Comparison of ENCODE assay signal across 22 cellular contexts in genomic region chr22:30918761-30919160, GRCh38. TPM values are rescaled to one million over a fixed set of nuclear protein-coding genes. Genes with fewer than 3 reads are reported as not detected.
DNase-seq lines count a peak whose midpoint lies in the region; ATAC-seq and TF ChIP-seq lines count a peak whose summit lies in the region.
"Had no signal": no experiment of that assay in that cellular context is flagged by ENCODE, and none has a peak within 500 bp of the region (broad histone marks: within the 10 kb centered on the region; RNA-seq: fewer than 3 reads in every experiment).

No MANE protein-coding gene starts in this region.

- no peak overlapping the region for H3K27ac ChIP-seq in esophagus muscularis mucosa (replicated peaks in 1 of 4)
- no peak overlapping the region for H3K27ac ChIP-seq in sigmoid colon
- H3K27ac ChIP-seq: 22Rv1; BLaER1 treated with 17β-estradiol and CSF1 and Interleukin-3, amounts not matched to agents 10 nM and 100 nM; C4-2B had no signal

- H3K4me1 ChIP-seq in esophagus muscularis mucosa (peaks cover 8 to 18% (median 15%) of the 10 kb centered on the region in 4 donors), sigmoid colon (peaks cover 0 to 15% (median 11%) of the 10 kb centered on the region in 4 donors)
- H3K4me1 ChIP-seq: BLaER1 treated with 17β-estradiol and CSF1 and Interleukin-3, amounts not matched to agents 10 nM and 100 nM; Caco-2 had no signal

- H3K4me3 Mint-ChIP-seq in neural crest cell, result no peak overlapping the region
- H3K4me3 Mint-ChIP-seq: B cell; CD4-positive, alpha-beta T cell; CD8-positive, alpha-beta T cell had no signal

- no peak for ATAC-seq in HG03280 (IDR thresholded peaks at IDR 0.05; ENCODE audit: unreplicated experiment)
- ATAC-seq: A549; CD8-positive, alpha-beta T cell; GM12878 had no signal

- H3K9me3 ChIP-seq in esophagus muscularis mucosa (peaks cover 0 to 14% (median 9%) of the 10 kb centered on the region in 4 donors), sigmoid colon (peaks cover 0 to 9% (median 0%) of the 10 kb centered on the region in 4 donors)

- H3K27me3 Mint-ChIP-seq in neural crest cell (ENCODE audit: low read depth), result no peaks in the 10 kb centered on the region
- H3K27me3 Mint-ChIP-seq: CD4-positive, alpha-beta T cell had no signal

- no peak for TF ChIP-seq EP300 in esophagus muscularis mucosa (IDR thresholded peaks at IDR 0.05)
- no peak for TF ChIP-seq EP300 in sigmoid colon (IDR thresholded peaks at IDR 0.05)

- H3K36me3 ChIP-seq in esophagus muscularis mucosa (peaks cover 0 to 6% (median 0%) of the 10 kb centered on the region in 4 donors), sigmoid colon (no peaks in the 10 kb centered on the region)

- H3K4me1 Mint-ChIP-seq in neural crest cell, result peaks cover 9% of the 10 kb centered on the region

- TF ChIP-seq POLR2A in esophagus muscularis mucosa (IDR thresholded peaks at IDR 0.05; ENCODE audit: low read depth) (no peak), sigmoid colon (IDR thresholded peaks at IDR 0.05) (no peak)

- H3K36me3 Mint-ChIP-seq in neural crest cell (ENCODE audit: low read depth), result no peaks in the 10 kb centered on the region

- H3K4me3 ChIP-seq in esophagus muscularis mucosa (no peak overlapping the region), sigmoid colon (no peak overlapping the region)
- H3K4me3 ChIP-seq: A549; BLaER1 treated with 17β-estradiol and CSF1 and Interleukin-3, amounts not matched to agents 10 nM and 100 nM; GM12878 had no signal

- no peak for TF ChIP-seq CTCF in esophagus muscularis mucosa (IDR thresholded peaks at IDR 0.05)
- TF ChIP-seq CTCF in neural crest cell (conservative IDR thresholded peaks at IDR 0.05), result no peak
- no peak for TF ChIP-seq CTCF in sigmoid colon (IDR thresholded peaks at IDR 0.05)

- H3K9me3 Mint-ChIP-seq in neural crest cell, result no peaks in the 10 kb centered on the region
- H3K9me3 Mint-ChIP-seq: CD4-positive, alpha-beta T cell had no signal

- H3K27ac Mint-ChIP-seq in neural crest cell (ENCODE audit: unreplicated experiment), result peak overlapping the region; percentile 27
- H3K27ac Mint-ChIP-seq: B cell; CD4-positive, alpha-beta T cell; CD8-positive, alpha-beta T cell had no signal

- peak; percentile 28 for DNase-seq in activated CD8-positive, alpha-beta memory T cell treated with anti-CD3 and anti-CD28 coated beads for 24 hours
- no peak for DNase-seq in activated CD8-positive, alpha-beta memory T cell treated with anti-CD3 and anti-CD28 coated beads, Interleukin-2, amount 50 U/mL, for 48 hours
- DNase-seq in esophagus muscularis mucosa (ENCODE audit: extremely low spot score), result peak; percentile 84
- no peak for DNase-seq in neural crest cell (ENCODE audit: low read depth, low spot score)
- peak; percentile 35 for DNase-seq in sigmoid colon
- no peak for DNase-seq in NCI-H524 (lab: John Stamatoyannopoulos, UW)
- DNase-seq in DMS79 (lab: John Stamatoyannopoulos, UW), result no peak
- DNase-seq: AML-193; Caco-2; Calu3; CD4-positive, alpha-beta T cell; CD8-positive, alpha-beta T cell; DND-41; EL; GDM1 had no signal

- H3K27me3 ChIP-seq in esophagus muscularis mucosa (no peaks in the 10 kb centered on the region), sigmoid colon (no peaks in the 10 kb centered on the region)

- intact Hi-C loops in esophagus muscularis mucosa (cut with DNase I) (loop anchor here (2.0 kb wide), 1 partner anchor 156 kb away; no protein-coding TSS in a partner anchor), sigmoid colon (cut with DNase I) (no loop called here)

- WGBS in esophagus muscularis mucosa, result 79% methylated on average over 7 of the region's 7 CpGs
- WGBS in sigmoid colon, 2 donors, result 91% methylated on average over 7 of the region's 7 CpGs

RNA-seq across cellular contexts. Expression of gene MORC2, which starts 49.8 kb away (rescaled TPM):
- total RNA-seq in esophagus muscularis mucosa, result 10 to 100 TPM; 19.5 to 28.8 (median 23.8) TPM
- total RNA-seq in neural crest cell, result 38.8 and 44.2 TPM in 2 replicates
- total RNA-seq in sigmoid colon, result 10 to 100 TPM; 13.3 to 42.1 (median 24.4) TPM
- polyA plus RNA-seq in sigmoid colon, result 10 to 100 TPM in 1 of 3 donors, 1 to 10 TPM in 2; 4.6 to 15.0 (median 7.8) TPM

RNA-seq across cellular contexts. Expression of gene TUG1, which starts 50.3 kb away (rescaled TPM):
- total RNA-seq in esophagus muscularis mucosa (10 to 100 TPM; 53.0 to 78.5 (median 64.1) TPM), neural crest cell (114 and 120 TPM in 2 replicates), sigmoid colon (10 to 100 TPM; 51.5 to 88.9 (median 54.7) TPM)
- 10 to 100 TPM; 10.8 to 35.1 (median 13.2) TPM for polyA plus RNA-seq in sigmoid colon

Comparison
In these comparisons a context has a peak if more than half of its experiments do, and no peak if none do; other contexts are left out.
1. DNase-seq: peak in activated CD8-positive, alpha-beta memory T cell treated with anti-CD3 and anti-CD28 coated beads for 24 hours (single experiment), esophagus muscularis mucosa (single experiment) and sigmoid colon (single experiment); none in activated CD8-positive, alpha-beta memory T cell treated with anti-CD3 and anti-CD28 coated beads, Interleukin-2, amount 50 U/mL, for 48 hours (single experiment), neural crest cell (single experiment), NCI-H524 (0 of 2) and DMS79 (single experiment).